ENCODE assay signal across 28 cellular contexts in genomic region chr1:39694026-39694425, GRCh38. TPM values are rescaled to one million over a fixed set of nuclear protein-coding genes. Genes with fewer than 3 reads are reported as not detected.
A peak's percentile ranks its signal among the peaks of the same experiment; 100 is the strongest.
DNase-seq lines count a peak whose midpoint lies in the region; ATAC-seq and TF ChIP-seq lines count a peak whose summit lies in the region.
"Had no signal": no experiment of that assay in that cellular context is flagged by ENCODE, and none has a peak within 500 bp of the region (broad histone marks: within the 10 kb centered on the region; RNA-seq: fewer than 3 reads in every experiment).

No MANE protein-coding gene starts in this region.

- no peak overlapping the region for H3K4me3 ChIP-seq in prostate gland
- H3K4me3 ChIP-seq: ascending aorta, hepatocyte, pancreas, Peyer's patch, sigmoid colon, thoracic aorta had no signal

- H3K36me3 ChIP-seq in prostate gland: no peaks in the 10 kb centered on the region
- H3K36me3 ChIP-seq: ascending aorta, pancreas, Peyer's patch, sigmoid colon, thoracic aorta had no signal

- H3K9me3 ChIP-seq in prostate gland: no peaks in the 10 kb centered on the region
- H3K9me3 ChIP-seq: ascending aorta, pancreas, Peyer's patch, sigmoid colon, SK-N-SH, thoracic aorta had no signal

- 89% methylated on average over 1 of the region's 1 CpG for WGBS in prostate gland

- H3K27ac Mint-ChIP-seq in stimulated activated naive CD8-positive, alpha-beta T cell treated with anti-CD3 and anti-CD28 coated beads, Interleukin-15, amount 100 ng/mL, for 72 hours: no peak overlapping the region
- H3K27ac Mint-ChIP-seq: immature natural killer cell; nephron progenitor cell; stimulated activated naive B cell treated with anti-CD40 and anti-IgM and Interleukin-4, amounts not matched to agents 10 μg/mL and 1 μg/mL and 100 μg/mL, for 72 hours had no signal

- peak; percentile 22 for ATAC-seq in stimulated activated naive CD8-positive, alpha-beta T cell treated with anti-CD3 and anti-CD28 coated beads, Interleukin-15, Interleukin-2, amounts not matched to agents 100 U/mL and 50 U/mL, for 24 hours
- no peak for ATAC-seq in stimulated activated naive CD8-positive, alpha-beta T cell treated with anti-CD3 and anti-CD28 coated beads, Interleukin-15, amount 100 ng/mL, for 72 hours
- ATAC-seq: left ventricle myocardium superior; pancreas; stimulated activated naive B cell treated with anti-CD40 and anti-IgM and Interleukin-4, amounts not matched to agents 10 μg/mL and 1 μg/mL and 100 μg/mL, for 72 hours had no signal

- no peak for TF ChIP-seq CTCF in prostate gland (IDR thresholded peaks at IDR 0.05)

- no peak for TF ChIP-seq POLR2A in prostate gland (IDR thresholded peaks at IDR 0.05)

- H3K27ac ChIP-seq in prostate gland: no peak overlapping the region
- H3K27ac ChIP-seq: ascending aorta, epithelial cell of prostate, hepatocyte, HL-60, pancreas, Peyer's patch, sigmoid colon, thoracic aorta had no signal

- DNase-seq in stimulated activated naive CD8-positive, alpha-beta T cell treated with anti-CD3 and anti-CD28 coated beads, Interleukin-15, Interleukin-2, amounts not matched to agents 100 U/mL and 50 U/mL, for 24 hours: peak; percentile 16
- no peak for DNase-seq in stimulated activated naive CD8-positive, alpha-beta T cell treated with anti-CD3 and anti-CD28 coated beads, Interleukin-15, amount 100 ng/mL, for 72 hours
- peak; percentile 57 for DNase-seq in RKO (ENCODE audit: low spot score)
- DNase-seq in islet precursor cell: peak; percentile 12
- no peak for DNase-seq in prostate gland (ENCODE audit: low spot score)
- no peak for DNase-seq in germinal center (ENCODE audit: low spot score)
- no peak for DNase-seq in DMS 273 (lab: John Stamatoyannopoulos, UW; ENCODE audit: unreplicated experiment)
- DNase-seq: activated naive CD4-positive, alpha-beta T cell treated with Interleukin-2 at 50 U/mL for 16 hours; cerebellar nuclear complex; immature natural killer cell; left ventricle myocardium superior; midbrain; NCI-H1417 treated with DMSO at 0.1 percent for 48 hours; NCI-H524; nephron progenitor cell; pancreas; Peyer's patch; sigmoid colon; SK-N-SH; stimulated activated naive B cell treated with anti-CD40 and anti-IgM and Interleukin-4, amounts not matched to agents 10 μg/mL and 1 μg/mL and 100 μg/mL, for 72 hours had no signal

- H3K9me3 Mint-ChIP-seq in stimulated activated naive CD8-positive, alpha-beta T cell treated with anti-CD3 and anti-CD28 coated beads, Interleukin-15, amount 100 ng/mL, for 72 hours: no peaks in the 10 kb centered on the region
- H3K9me3 Mint-ChIP-seq: stimulated activated naive B cell treated with anti-CD40 and anti-IgM and Interleukin-4, amounts not matched to agents 10 μg/mL and 1 μg/mL and 100 μg/mL, for 72 hours had no signal

- H3K4me1 Mint-ChIP-seq in stimulated activated naive CD8-positive, alpha-beta T cell treated with anti-CD3 and anti-CD28 coated beads, Interleukin-15, amount 100 ng/mL, for 72 hours: peaks cover 52% of the 10 kb centered on the region

- H3K27me3 ChIP-seq in prostate gland (replicated peaks; ENCODE audit: insufficient read depth): no peaks in the 10 kb centered on the region
- H3K27me3 ChIP-seq: pancreas had no signal

- peaks cover 55% of the 10 kb centered on the region for H3K27me3 Mint-ChIP-seq in stimulated activated naive CD8-positive, alpha-beta T cell treated with anti-CD3 and anti-CD28 coated beads, Interleukin-15, amount 100 ng/mL, for 72 hours

- intact Hi-C loops in prostate gland (cut with DNase I): no loop called here

- no peak overlapping the region for H3K4me3 Mint-ChIP-seq in stimulated activated naive CD8-positive, alpha-beta T cell treated with anti-CD3 and anti-CD28 coated beads, Interleukin-15, amount 100 ng/mL, for 72 hours
- H3K4me3 Mint-ChIP-seq: nephron progenitor cell; stimulated activated naive B cell treated with anti-CD40 and anti-IgM and Interleukin-4, amounts not matched to agents 10 μg/mL and 1 μg/mL and 100 μg/mL, for 72 hours had no signal

- H3K4me1 ChIP-seq in prostate gland (replicated peaks): no peaks in the 10 kb centered on the region

RNA-seq across cellular contexts. Expression of gene HPCAL4, which starts 2.8 kb away (rescaled TPM):
- total RNA-seq in prostate gland: 1 to 10 TPM in 1 of 2 donors, not detected in 1; 4.9 TPM
- total RNA-seq: ascending aorta, fibroblast of villous mesenchyme had no signal

RNA-seq across cellular contexts. Expression of gene NT5C1A, which starts 22.1 kb away (rescaled TPM):
- under 1 TPM in 1 of 2 donors, not detected in 1; 0.91 TPM for total RNA-seq in prostate gland
- total RNA-seq: ascending aorta; fibroblast of villous mesenchyme; Peyer's patch; sigmoid colon; T-helper 2 cell treated with Interferon-gamma antibody and Interleukin-4, amounts not matched to agents 100 ng/mL and 5 ng/mL, for 36 hours had no signal

RNA-seq across cellular contexts. Expression of gene PPIE, which starts 44.7 kb away (rescaled TPM):
- 10 to 100 TPM; 57.2 to 60.2 TPM for total RNA-seq in prostate gland

RNA-seq across cellular contexts. Expression of gene HEYL, which starts 54.6 kb away (rescaled TPM):
- total RNA-seq in prostate gland: 10 to 100 TPM in 1 of 2 donors, 1 to 10 TPM in 1; 2.6 to 51.9 TPM
- total RNA-seq: H4 had no signal

Comparison
In these comparisons a context has a peak if more than half of its experiments do, and no peak if none do; other contexts are left out.
1. DNase-seq: peak in stimulated activated naive CD8-positive, alpha-beta T cell treated with anti-CD3 and anti-CD28 coated beads, Interleukin-15, Interleukin-2, amounts not matched to agents 100 U/mL and 50 U/mL, for 24 hours (single experiment), RKO (single experiment) and islet precursor cell (single experiment); none in stimulated activated naive CD8-positive, alpha-beta T cell treated with anti-CD3 and anti-CD28 coated beads, Interleukin-15, amount 100 ng/mL, for 72 hours (0 of 2), prostate gland (single experiment), germinal center (single experiment) and DMS 273 (single experiment).